In genomic region chr14:76910371-76910890, GRCh38 we compare ENCODE assay signal across 20 cellular contexts.
"Had no signal": no experiment of that assay in that cellular context is flagged by ENCODE, and none has a peak within 500 bp of the region (broad histone marks: within the 10 kb centered on the region; RNA-seq: fewer than 3 reads in every experiment).

No MANE protein-coding gene starts in this region.

- H3K27ac ChIP-seq: parathyroid adenoma, thoracic aorta, WERI-Rb-1 had no signal

- H3K36me3 ChIP-seq: thoracic aorta, WERI-Rb-1 had no signal

- H3K27me3 Mint-ChIP-seq: activated CD4-positive, alpha-beta T cell treated with anti-CD3 and anti-CD28 coated beads for 36 hours; activated naive CD8-positive, alpha-beta T cell treated with anti-CD3 and anti-CD28 coated beads, Interleukin-2, amount 50 U/mL, for 24 hours; naive thymus-derived CD8-positive, alpha-beta T cell had no signal

- H3K9ac ChIP-seq: parathyroid adenoma had no signal

- ATAC-seq: activated CD4-positive, alpha-beta T cell treated with anti-CD3 and anti-CD28 coated beads for 36 hours; activated naive CD8-positive, alpha-beta T cell treated with anti-CD3 and anti-CD28 coated beads, Interleukin-2, amount 50 U/mL, for 24 hours; left cardiac atrium; naive thymus-derived CD8-positive, alpha-beta T cell; sciatic nerve; stimulated activated effector memory CD8-positive, alpha-beta T cell treated with anti-CD3 and anti-CD28 coated beads, Interleukin-12 subunit alpha, Interleukin-12 subunit beta, amount 100 ng/mL, for 72 hours had no signal

- H3K4me3 ChIP-seq: smooth muscle cell, thoracic aorta had no signal

- H3K9me3 Mint-ChIP-seq: activated naive CD8-positive, alpha-beta T cell treated with anti-CD3 and anti-CD28 coated beads, Interleukin-2, amount 50 U/mL, for 24 hours; activated T-helper 1 cell treated with anti-CD3 and anti-CD28 coated beads, Interleukin-12 subunit alpha, Interleukin-12 subunit beta, Interleukin-2, Interleukin-4 antibody, amounts not matched to agents 30 ng/mL and 10 ng/mL and 1 ng/mL, durations not matched to agents 14 hours and 24 hours and 36 hours; naive thymus-derived CD8-positive, alpha-beta T cell; stimulated activated effector memory CD8-positive, alpha-beta T cell treated with anti-CD3 and anti-CD28 coated beads, Interleukin-12 subunit alpha, Interleukin-12 subunit beta, amount 100 ng/mL, for 72 hours had no signal

- H3K36me3 Mint-ChIP-seq: brain; naive thymus-derived CD8-positive, alpha-beta T cell; stimulated activated effector memory CD8-positive, alpha-beta T cell treated with anti-CD3 and anti-CD28 coated beads, Interleukin-12 subunit alpha, Interleukin-12 subunit beta, amount 100 ng/mL, for 72 hours had no signal

- H3K27ac Mint-ChIP-seq: activated CD4-positive, alpha-beta T cell treated with anti-CD3 and anti-CD28 coated beads for 36 hours; activated naive CD8-positive, alpha-beta T cell treated with anti-CD3 and anti-CD28 coated beads, Interleukin-2, amount 50 U/mL, for 24 hours; activated T-helper 1 cell treated with anti-CD3 and anti-CD28 coated beads, Interleukin-12 subunit alpha, Interleukin-12 subunit beta, Interleukin-2, Interleukin-4 antibody, amounts not matched to agents 30 ng/mL and 10 ng/mL and 1 ng/mL, durations not matched to agents 14 hours and 24 hours and 36 hours; brain; stimulated activated effector memory CD8-positive, alpha-beta T cell treated with anti-CD3 and anti-CD28 coated beads, Interleukin-12 subunit alpha, Interleukin-12 subunit beta, amount 100 ng/mL, for 72 hours had no signal

- DNase-seq: activated CD4-positive, alpha-beta T cell treated with anti-CD3 and anti-CD28 coated beads for 36 hours; activated naive CD8-positive, alpha-beta T cell treated with anti-CD3 and anti-CD28 coated beads, Interleukin-2, amount 50 U/mL, for 24 hours; anterior cingulate cortex; central memory CD4-positive, alpha-beta T cell; erythroblast; foreskin melanocyte; glutamatergic neuron; hippocampal formation; left cardiac atrium; mesendoderm; naive thymus-derived CD8-positive, alpha-beta T cell; stimulated activated CD4-positive, alpha-beta T cell treated with anti-CD3 and anti-CD28 coated beads, Interleukin-4, amount 100 ng/mL, for 24 hours; WERI-Rb-1 had no signal

- H3K4me3 Mint-ChIP-seq: activated CD4-positive, alpha-beta T cell treated with anti-CD3 and anti-CD28 coated beads for 36 hours; activated naive CD8-positive, alpha-beta T cell treated with anti-CD3 and anti-CD28 coated beads, Interleukin-2, amount 50 U/mL, for 24 hours; activated T-helper 1 cell treated with anti-CD3 and anti-CD28 coated beads, Interleukin-12 subunit alpha, Interleukin-12 subunit beta, Interleukin-2, Interleukin-4 antibody, amounts not matched to agents 30 ng/mL and 10 ng/mL and 1 ng/mL, durations not matched to agents 14 hours and 24 hours and 36 hours; brain; naive thymus-derived CD8-positive, alpha-beta T cell; stimulated activated effector memory CD8-positive, alpha-beta T cell treated with anti-CD3 and anti-CD28 coated beads, Interleukin-12 subunit alpha, Interleukin-12 subunit beta, amount 100 ng/mL, for 72 hours had no signal

- H3K4me2 ChIP-seq: smooth muscle cell had no signal

- H3K9me3 ChIP-seq: thoracic aorta had no signal
